14 cellular contexts compared by ENCODE assay signal in genomic region chr12:51818567-51819300, GRCh38. TPM values are rescaled to one million over a fixed set of nuclear protein-coding genes. Genes with fewer than 3 reads are reported as not detected.
A peak's percentile ranks its signal among the peaks of the same experiment; 100 is the strongest.
DNase-seq lines count a peak whose midpoint lies in the region; TF ChIP-seq lines count a peak whose summit lies in the region.
"Had no signal": no experiment of that assay in that cellular context is flagged by ENCODE, and none has a peak within 500 bp of the region (broad histone marks: within the 10 kb centered on the region; RNA-seq: fewer than 3 reads in every experiment).

No MANE protein-coding gene starts in this region.

- TF ChIP-seq POLR2A in Peyer's patch (IDR thresholded peaks at IDR 0.05) = no peak

- DNase-seq in DMS 273 (lab: John Stamatoyannopoulos, UW; ENCODE audit: unreplicated experiment) = peak; percentile 76
- DNase-seq in LoVo (ENCODE audit: low spot score) = peak; percentile 13
- DNase-seq in chondrocyte (ENCODE audit: low spot score) = no peak
- DNase-seq in renal cortical epithelial cell (ENCODE audit: low read depth) = peak; percentile 51
- no peak for DNase-seq in Peyer's patch
- no peak for DNase-seq in activated CD4-positive, alpha-beta T cell treated with anti-CD3 and anti-CD28 coated beads, Interleukin-2, amount 50 U/mL, for 4 hours
- DNase-seq in CD1c-positive myeloid dendritic cell (ENCODE audit: extremely low spot score) = no peak
- DNase-seq in stimulated activated CD8-positive, alpha-beta memory T cell treated with anti-CD3 and anti-CD28 coated beads, Interleukin-4, amount 100 ng/mL, for 48 hours = no peak
- DNase-seq: activated naive CD8-positive, alpha-beta T cell treated with anti-CD3 and anti-CD28 coated beads, Interleukin-2, amount 10 ng/mL, durations not matched to agents 7 days and 5 days; DMS153; Kasumi-1; ovary; stimulated activated naive CD4-positive, alpha-beta T cell treated with Interleukin-2 at 50 U/mL for 16 hours had no signal

- TF ChIP-seq CTCF in chondrocyte (IDR thresholded peaks at IDR 0.05) (peak; percentile 1), Peyer's patch (IDR thresholded peaks at IDR 0.05) (no peak)

- no peaks in the 10 kb centered on the region for H3K9me3 Mint-ChIP-seq in chondrocyte (ENCODE audit: low read depth)
- H3K9me3 Mint-ChIP-seq: activated naive CD8-positive, alpha-beta T cell treated with anti-CD3 and anti-CD28 coated beads, Interleukin-2, amount 10 ng/mL, durations not matched to agents 7 days and 5 days had no signal

- H3K27ac Mint-ChIP-seq in chondrocyte (ENCODE audit: unreplicated experiment) = no peak overlapping the region

- H3K36me3 Mint-ChIP-seq in chondrocyte (ENCODE audit: low read depth) = no peaks in the 10 kb centered on the region
- H3K36me3 Mint-ChIP-seq: activated naive CD8-positive, alpha-beta T cell treated with anti-CD3 and anti-CD28 coated beads, Interleukin-2, amount 10 ng/mL, durations not matched to agents 7 days and 5 days had no signal

- peaks cover 0 to 21% (median 10%) of the 10 kb centered on the region in 4 donors for H3K4me1 ChIP-seq in Peyer's patch

- peaks cover 32% of the 10 kb centered on the region for H3K4me1 Mint-ChIP-seq in chondrocyte (ENCODE audit: low read depth)

- H3K36me3 ChIP-seq in Peyer's patch = no peaks in the 10 kb centered on the region
- H3K36me3 ChIP-seq: heart left ventricle, ovary had no signal

- H3K4me3 Mint-ChIP-seq in chondrocyte (ENCODE audit: unreplicated experiment) = no peak overlapping the region

- H3K27me3 Mint-ChIP-seq in chondrocyte (ENCODE audit: low read depth) = no peaks in the 10 kb centered on the region

- no peaks in the 10 kb centered on the region for H3K27me3 ChIP-seq in Peyer's patch
- H3K27me3 ChIP-seq: ovary had no signal

- no peak overlapping the region for H3K4me3 ChIP-seq in Peyer's patch
- H3K4me3 ChIP-seq: heart left ventricle, ovary had no signal

- no peak overlapping the region for H3K27ac ChIP-seq in Peyer's patch
- H3K27ac ChIP-seq: heart left ventricle, ovary had no signal

- no peaks in the 10 kb centered on the region for H3K9me3 ChIP-seq in Peyer's patch
- H3K9me3 ChIP-seq: heart left ventricle, ovary had no signal

RNA-seq across cellular contexts. Expression of gene FIGNL2, which starts 29.8 kb away (rescaled TPM):
- total RNA-seq in chondrocyte = 0.26 to 0.30 TPM in 2 of 3 replicates, not detected in the other
- total RNA-seq in renal cortical epithelial cell = 0.52 and 5.5 TPM in 2 replicates
- under 1 TPM in 1 of 4 donors, not detected in 3; 0.19 TPM for total RNA-seq in Peyer's patch

Comparison
In these comparisons a context has a peak if more than half of its experiments do, and no peak if none do; other contexts are left out.
1. DNase-seq: peak in DMS 273 (single experiment), LoVo (single experiment) and renal cortical epithelial cell (single experiment); none in chondrocyte (single experiment), Peyer's patch (0 of 3), activated CD4-positive, alpha-beta T cell treated with anti-CD3 and anti-CD28 coated beads, Interleukin-2, amount 50 U/mL, for 4 hours (0 of 2), CD1c-positive myeloid dendritic cell (single experiment) and stimulated activated CD8-positive, alpha-beta memory T cell treated with anti-CD3 and anti-CD28 coated beads, Interleukin-4, amount 100 ng/mL, for 48 hours (single experiment).